Comparison of ENCODE assay signal across 17 cellular contexts in genomic region chr20:12410783-12411182, GRCh38.
A peak's percentile ranks its signal among the peaks of the same experiment; 100 is the strongest.
DNase-seq lines count a peak whose midpoint lies in the region; ATAC-seq, FAIRE-seq and TF ChIP-seq lines count a peak whose summit lies in the region.
"Had no signal": no experiment of that assay in that cellular context is flagged by ENCODE, and none has a peak within 500 bp of the region (broad histone marks: within the 10 kb centered on the region; RNA-seq: fewer than 3 reads in every experiment).

No MANE protein-coding gene starts in this region.

- H3K9me2 ChIP-seq in PC-3 (replicated peaks; ENCODE audit: low read length) = no peaks in the 10 kb centered on the region

- no peaks in the 10 kb centered on the region for H3F3A ChIP-seq in PC-3 (ENCODE audit: low read length, unreplicated experiment)

- H3K4me3 ChIP-seq in PC-3 (ENCODE audit: low read length) (no peak overlapping the region), epithelial cell of esophagus (ENCODE audit: low read length) (no peak overlapping the region)

- no peak overlapping the region for H3K4me2 ChIP-seq in PC-3 (ENCODE audit: low read length)

- CTCF ChIA-PET in PC-3 (lab: Charles Lee) = no interaction called here

- BruUV-seq in PC-3 (replicated peaks; lab: Mats Ljungman, UMichigan) = no TSS peak

- H4K20me1 ChIP-seq in PC-3 (ENCODE audit: low read length) = no peaks in the 10 kb centered on the region

- H2AFZ ChIP-seq in PC-3 (ENCODE audit: low read length) = no peak overlapping the region

- POLR2A ChIA-PET in PC-3 (lab: Charles Lee; ENCODE audit: unreplicated experiment) = no interaction called here

- no peak for ATAC-seq in PC-3
- no peak for ATAC-seq in HG03139 (IDR thresholded peaks at IDR 0.05; ENCODE audit: unreplicated experiment)
- ATAC-seq in HG02759 (IDR thresholded peaks at IDR 0.05; ENCODE audit: unreplicated experiment) = no peak

- intact Hi-C loops in PC-3 (cut with micrococcal nuclease) = no loop called here

- H3K9me3 ChIP-seq in PC-3 (ENCODE audit: low read length) = peaks cover 31% of the 10 kb centered on the region

- H3K27me3 ChIP-seq in PC-3 (ENCODE audit: low read length) = no peaks in the 10 kb centered on the region

- peak; percentile 49 for DNase-seq in PC-3
- DNase-seq in epithelial cell of esophagus (ENCODE audit: low read depth) = peak; percentile 65
- peak; percentile 78 for DNase-seq in kidney tubule cell (ENCODE audit: low spot score)
- no peak for DNase-seq in frontal cortex (ENCODE audit: low spot score in 2 of 2)
- no peak for DNase-seq in GM12892 (ENCODE audit: insufficient read length)
- DNase-seq: Calu3; CD4-positive, alpha-beta T cell; DMS 273 treated with DMSO at 0.1 percent for 48 hours; HCEC 1CT; HFFc6 had no signal

- TF ChIP-seq POLR2A in GM12892 (IDR thresholded peaks at IDR 0.05; ENCODE audit: low read depth, low read length) = no peak

- H3K9ac ChIP-seq in PC-3 (ENCODE audit: low read length) = no peak overlapping the region

- H3K79me2 ChIP-seq in PC-3 (ENCODE audit: low read length) = no peaks in the 10 kb centered on the region

- peaks cover 40% of the 10 kb centered on the region for H3K4me1 ChIP-seq in PC-3 (ENCODE audit: insufficient read depth, low read length)

- H3K27ac ChIP-seq in PC-3 (ENCODE audit: low read length) = no peak overlapping the region
- H3K27ac ChIP-seq: HL-60 had no signal

- FAIRE-seq in frontal cortex (lab: Jason Lieb, UNC) = no peak
- FAIRE-seq in GM12892 (lab: Jason Lieb, UNC) = no peak
- FAIRE-seq: A204.1, G401.6, GM12891, GM19239 had no signal

- peaks cover 8% of the 10 kb centered on the region; the same call in 1 of the 2 replicates for H3K36me3 ChIP-seq in PC-3 (ENCODE audit: low read depth, low read length)

- TF ChIP-seq CTCF in PC-3 (conservative IDR thresholded peaks at IDR 0.05; ENCODE audit: low read depth, low read length) = no peak
- no peak for TF ChIP-seq CTCF in epithelial cell of esophagus (IDR thresholded peaks at IDR 0.05; ENCODE audit: insufficient read depth, low read depth, low read length, missing control alignments)

Comparison
In these comparisons a context has a peak if more than half of its experiments do, and no peak if none do; other contexts are left out.
1. DNase-seq: peak in PC-3 (single experiment), epithelial cell of esophagus (single experiment) and kidney tubule cell (single experiment); none in frontal cortex (0 of 2) and GM12892 (single experiment).